ENCODE assay signal across 15 cellular contexts in the genomic region with DNA sequence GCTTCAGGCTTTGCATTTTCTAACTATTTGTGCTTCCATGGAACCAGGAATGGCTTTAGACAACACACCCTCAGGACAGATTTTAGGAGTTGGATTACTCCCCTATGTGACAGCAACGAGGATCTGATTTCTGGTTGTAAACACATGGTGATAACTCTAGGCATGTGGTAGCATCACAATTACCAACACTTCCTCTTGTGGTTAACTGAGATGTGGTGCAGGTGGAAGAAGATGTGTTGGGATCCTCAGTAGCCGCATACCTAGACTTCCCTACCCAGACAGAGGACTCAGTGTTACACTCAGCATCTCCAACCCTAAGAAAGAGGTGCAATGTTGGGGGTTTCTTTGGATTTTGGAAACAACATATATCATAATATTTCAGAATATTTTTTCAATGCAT.
A peak's percentile ranks its signal among the peaks of the same experiment; 100 is the strongest.
DNase-seq lines count a peak whose midpoint lies in the region; ATAC-seq, FAIRE-seq and TF ChIP-seq lines count a peak whose summit lies in the region.
"Had no signal": no experiment of that assay in that cellular context is flagged by ENCODE, and none has a peak within 500 bp of the region (broad histone marks: within the 10 kb centered on the region; RNA-seq: fewer than 3 reads in every experiment).

No MANE protein-coding gene starts in this region.

- no peak for TF ChIP-seq RAD21 in HepG2 (CRISPR knock-in tag; IDR thresholded peaks at IDR 0.05)

- no peaks in the 10 kb centered on the region for H3K36me3 Mint-ChIP-seq in activated CD8-positive, alpha-beta T cell treated with anti-CD3 and anti-CD28 coated beads for 36 hours (ENCODE audit: low read depth)
- H3K36me3 Mint-ChIP-seq: CD4-positive, alpha-beta memory T cell had no signal

- H3K36me3 ChIP-seq in HepG2 (replicated peaks in 1 of 2; ENCODE audit: control insufficient read depth in 1 of 2, insufficient read depth in 2 of 2, low read length in 2 of 2) (no peaks in the 10 kb centered on the region), right lobe of liver (no peaks in the 10 kb centered on the region), OCI-LY3 (replicated peaks; ENCODE audit: low read depth, low read length) (no peaks in the 10 kb centered on the region)

- H4K20me1 ChIP-seq in HepG2 (ENCODE audit: insufficient read depth, low read length) (no peaks in the 10 kb centered on the region), OCI-LY3 (ENCODE audit: insufficient read depth, low read length) (no peaks in the 10 kb centered on the region)

- TF ChIP-seq POLR2A in HepG2 (IDR thresholded peaks at IDR 0.05; ENCODE audit: insufficient read depth in 1 of 2, low read depth in 2 of 2, low read length in 2 of 2) (no peak), right lobe of liver (IDR thresholded peaks at IDR 0.05) (no peak), GM12892 (IDR thresholded peaks at IDR 0.05; ENCODE audit: low read depth, low read length) (no peak)

- no peak overlapping the region for H3K27ac ChIP-seq in HepG2 (ENCODE audit: extremely low read length, insufficient read depth, low read length)
- H3K27ac ChIP-seq in right lobe of liver: no peak overlapping the region
- no peak overlapping the region for H3K27ac ChIP-seq in OCI-LY3 (ENCODE audit: low read length)

- DNase-seq in HepG2 (ENCODE audit: low spot score) (no peak), right lobe of liver (no peak), GM12892 (ENCODE audit: insufficient read length) (no peak), UCSD-AML1 (lab: John Stamatoyannopoulos, UW; ENCODE audit: unreplicated experiment) (no peak)
- DNase-seq in activated CD8-positive, alpha-beta T cell treated with anti-CD3 and anti-CD28 coated beads for 36 hours: no peak
- DNase-seq: C1 segment of cervical spinal cord; Caco-2; CD4-positive, alpha-beta memory T cell; H9 had no signal

- H3K4me2 ChIP-seq in HepG2 (ENCODE audit: low read depth, low read length) (no peak overlapping the region), OCI-LY3 (ENCODE audit: low read length) (peak overlapping the region; percentile 58; the same call in 1 of the 2 replicates)
- H3K4me2 ChIP-seq: GM23338 had no signal

- H2AFZ ChIP-seq in HepG2 (ENCODE audit: low read length): no peak overlapping the region
- no peak overlapping the region for H2AFZ ChIP-seq in OCI-LY3 (ENCODE audit: low read depth, low read length)
- H2AFZ ChIP-seq: GM23338 had no signal

- no peaks in the 10 kb centered on the region for H3K4me1 Mint-ChIP-seq in activated CD8-positive, alpha-beta T cell treated with anti-CD3 and anti-CD28 coated beads for 36 hours (ENCODE audit: low read depth)

- no peaks in the 10 kb centered on the region for H3K9me3 ChIP-seq in HepG2 (ENCODE audit: low read length)
- H3K9me3 ChIP-seq in right lobe of liver: no peaks in the 10 kb centered on the region
- H3K9me3 ChIP-seq in OCI-LY3 (ENCODE audit: insufficient read depth, low read length): no peaks in the 10 kb centered on the region
- H3K9me3 ChIP-seq: Caco-2 had no signal

- 57% methylated on average over 2 of the region's 2 CpGs for WGBS in HepG2 (ENCODE audit: low lambda C conversion rate)
- WGBS in right lobe of liver (ENCODE audit: insufficient coverage, low coverage, low lambda C conversion rate, missing lambda C conversion rate): 69% methylated on average over 2 of the region's 2 CpGs

- H3K79me2 ChIP-seq in HepG2 (ENCODE audit: insufficient read depth, low read length) (no peaks in the 10 kb centered on the region), OCI-LY3 (ENCODE audit: low read length) (no peaks in the 10 kb centered on the region)

- TF ChIP-seq CTCF in HepG2 (CRISPR knock-in tag; IDR thresholded peaks at IDR 0.05): no peak
- no peak for TF ChIP-seq CTCF in right lobe of liver (IDR thresholded peaks at IDR 0.05)
- no peak for TF ChIP-seq CTCF in OCI-LY3 (IDR thresholded peaks at IDR 0.05; ENCODE audit: low read depth, low read length)
- no peak for TF ChIP-seq CTCF in activated CD8-positive, alpha-beta T cell treated with anti-CD3 and anti-CD28 coated beads for 36 hours (IDR thresholded peaks at IDR 0.05)

- no TSS peak for BruUV-seq in HepG2 (replicated peaks; lab: Mats Ljungman, UMichigan)

- CTCF ChIA-PET in HepG2 (lab: Yijun Ruan, JAX; ENCODE audit: low intra/inter-chr PET ratio, low total read pairs): no interaction called here
- CTCF ChIA-PET in activated CD8-positive, alpha-beta T cell treated with anti-CD3 and anti-CD28 coated beads for 36 hours (lab: Charles Lee): no interaction called here

- ATAC-seq in HepG2 (no peak), right lobe of liver (no peak), GM19452 (IDR thresholded peaks at IDR 0.05; ENCODE audit: unreplicated experiment) (no peak)
- no peak for ATAC-seq in activated CD8-positive, alpha-beta T cell treated with anti-CD3 and anti-CD28 coated beads for 36 hours
- ATAC-seq: GM23338, HCT116 had no signal

- H3K27me3 ChIP-seq in HepG2 (ENCODE audit: control insufficient read depth in 1 of 2, insufficient read depth in 2 of 2, low read length in 2 of 2) (no peaks in the 10 kb centered on the region), right lobe of liver (no peaks in the 10 kb centered on the region), OCI-LY3 (ENCODE audit: low read depth, low read length) (peaks cover 8% of the 10 kb centered on the region)

- POLR2A ChIA-PET in HepG2 (lab: Yijun Ruan, JAX): no interaction called here
- POLR2A ChIA-PET in activated CD8-positive, alpha-beta T cell treated with anti-CD3 and anti-CD28 coated beads for 36 hours (lab: Charles Lee): no interaction called here

- H3K9ac ChIP-seq in HepG2 (ENCODE audit: insufficient read depth, low read depth, low read length): no peak overlapping the region
- no peak overlapping the region for H3K9ac ChIP-seq in OCI-LY3 (ENCODE audit: low read length)

- intact Hi-C loops in HepG2 (cut with micrococcal nuclease; ENCODE audit: unreplicated experiment) (loop anchor here (5.0 kb wide), 2 partner anchors 437 to 452 kb away; no protein-coding TSS in a partner anchor), right lobe of liver (cut with DNase I) (no loop called here)
- intact Hi-C loops in activated CD8-positive, alpha-beta T cell treated with anti-CD3 and anti-CD28 coated beads for 36 hours (cut with micrococcal nuclease): loop anchor here (5.0 kb wide), 1 partner anchor 452 kb away; no protein-coding TSS in a partner anchor

- H3K27ac Mint-ChIP-seq in activated CD8-positive, alpha-beta T cell treated with anti-CD3 and anti-CD28 coated beads for 36 hours: no peak overlapping the region
- H3K27ac Mint-ChIP-seq: CD4-positive, alpha-beta memory T cell; GM23338 had no signal

- no peak overlapping the region for H3K4me3 Mint-ChIP-seq in activated CD8-positive, alpha-beta T cell treated with anti-CD3 and anti-CD28 coated beads for 36 hours
- H3K4me3 Mint-ChIP-seq: CD4-positive, alpha-beta memory T cell; GM23338; H9 had no signal

- FAIRE-seq in HepG2 (lab: Jason Lieb, UNC) (no peak), GM12892 (lab: Jason Lieb, UNC) (peak; percentile 42)
- FAIRE-seq: G401.6, GM19239 had no signal

- TF ChIP-seq EP300 in HepG2 (IDR thresholded peaks at IDR 0.05; ENCODE audit: low read depth in 2 of 2, low read length in 2 of 2) (no peak), HepG2 (CRISPR knock-in tag; IDR thresholded peaks at IDR 0.05; ENCODE audit: borderline replicate concordance) (no peak)

- H3K4me3 ChIP-seq in HepG2 (replicated peaks in 1 of 3; ENCODE audit: insufficient read depth in 1 of 3, low read depth in 2 of 3, low read length in 3 of 3) (no peak overlapping the region), right lobe of liver (no peak overlapping the region), OCI-LY3 (ENCODE audit: low read length) (no peak overlapping the region)
- H3K4me3 ChIP-seq: GM23338 had no signal

- H3K4me1 ChIP-seq in HepG2 (ENCODE audit: insufficient read depth, low read length) (no peaks in the 10 kb centered on the region), right lobe of liver (no peaks in the 10 kb centered on the region), OCI-LY3 (ENCODE audit: low read length) (peaks cover 26% of the 10 kb centered on the region)
- H3K4me1 ChIP-seq: Caco-2 had no signal

- H3K27me3 Mint-ChIP-seq in activated CD8-positive, alpha-beta T cell treated with anti-CD3 and anti-CD28 coated beads for 36 hours: peaks cover 3% of the 10 kb centered on the region

- no peaks in the 10 kb centered on the region for H3K9me3 Mint-ChIP-seq in activated CD8-positive, alpha-beta T cell treated with anti-CD3 and anti-CD28 coated beads for 36 hours
- H3K9me3 Mint-ChIP-seq: CD4-positive, alpha-beta memory T cell; GM23338; H9 had no signal

- in situ Hi-C loops in HepG2 (cut with HindIII; ENCODE audit: extremely low pct_ligation_motif_present, low pct_unique_long_range_greater_than_20kb): no loop called here

TF ChIP-seq in HepG2, 621 proteins besides CTCF, POLR2A, EP300 and RAD21:
- TF ChIP-seq ZNF253 (CRISPR knock-in tag; IDR thresholded peaks at IDR 0.05; ENCODE audit: borderline replicate concordance) (no peak), ZNF484 (CRISPR knock-in tag; IDR thresholded peaks at IDR 0.05; ENCODE audit: borderline replicate concordance, low read depth) (no peak), ZNF567 (CRISPR knock-in tag; IDR thresholded peaks at IDR 0.05; ENCODE audit: borderline replicate concordance) (no peak), AGO2 (optimal IDR thresholded peaks at IDR 0.05; ENCODE audit: low read depth, low read length) (no peak), ZNF746 (CRISPR knock-in tag; IDR thresholded peaks at IDR 0.05) (no peak), ZSCAN29 (CRISPR knock-in tag; conservative IDR thresholded peaks at IDR 0.05) (no peak)
- TF ChIP-seq, protein P1, sequence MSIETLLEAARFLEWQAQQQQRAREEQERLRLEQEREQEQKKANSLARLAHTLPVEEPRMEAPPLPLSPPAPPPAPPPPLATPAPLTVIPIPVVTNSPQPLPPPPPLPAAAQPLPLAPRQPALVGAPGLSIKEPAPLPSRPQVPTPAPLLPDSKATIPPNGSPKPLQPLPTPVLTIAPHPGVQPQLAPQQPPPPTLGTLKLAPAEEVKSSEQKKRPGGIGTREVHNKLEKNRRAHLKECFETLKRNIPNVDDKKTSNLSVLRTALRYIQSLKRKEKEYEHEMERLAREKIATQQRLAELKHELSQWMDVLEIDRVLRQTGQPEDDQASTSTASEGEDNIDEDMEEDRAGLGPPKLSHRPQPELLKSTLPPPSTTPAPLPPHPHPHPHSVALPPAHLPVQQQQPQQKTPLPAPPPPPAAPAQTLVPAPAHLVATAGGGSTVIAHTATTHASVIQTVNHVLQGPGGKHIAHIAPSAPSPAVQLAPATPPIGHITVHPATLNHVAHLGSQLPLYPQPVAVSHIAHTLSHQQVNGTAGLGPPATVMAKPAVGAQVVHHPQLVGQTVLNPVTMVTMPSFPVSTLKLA (IDR thresholded peaks at IDR 0.05): peak; percentile 48; the same call in 1 of the 2 replicates

Comparison
In these comparisons a context has a peak if more than half of its experiments do, and no peak if none do; other contexts are left out.
1. intact Hi-C loops: an anchor here in HepG2 (5.0 kb wide) and activated CD8-positive, alpha-beta T cell treated with anti-CD3 and anti-CD28 coated beads for 36 hours (5.0 kb wide); none called in right lobe of liver.